ENCODE assay signal across 10 cellular contexts in the genomic region with DNA sequence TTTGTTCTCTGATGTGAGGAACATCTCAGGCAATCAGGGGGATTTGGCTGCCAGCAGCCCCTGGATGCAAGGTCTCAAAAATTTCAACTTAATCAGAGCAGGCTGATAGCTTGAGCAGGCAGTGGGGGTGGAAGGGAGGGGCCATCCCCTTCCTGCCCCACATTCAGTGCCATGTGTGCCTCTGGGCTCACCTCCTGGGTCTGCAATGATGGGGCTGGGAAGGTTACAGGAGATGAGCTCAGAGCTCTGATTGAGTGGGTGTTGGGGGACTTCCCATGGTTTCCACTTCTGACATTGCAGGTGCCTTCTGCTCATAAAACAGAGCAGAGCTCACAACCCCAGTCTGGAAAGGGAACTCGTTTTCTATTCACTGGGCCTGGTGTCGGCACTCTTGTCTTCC. TPM values are rescaled to one million over a fixed set of nuclear protein-coding genes. Genes with fewer than 3 reads are reported as not detected.
DNase-seq lines count a peak whose midpoint lies in the region; ATAC-seq, FAIRE-seq and TF ChIP-seq lines count a peak whose summit lies in the region.
"Had no signal": no experiment of that assay in that cellular context is flagged by ENCODE, and none has a peak within 500 bp of the region (broad histone marks: within the 10 kb centered on the region; RNA-seq: fewer than 3 reads in every experiment).

No MANE protein-coding gene starts in this region.

- no peaks in the 10 kb centered on the region for H3K9me3 Mint-ChIP-seq in CD4-positive, alpha-beta T cell

- CTCF ChIA-PET in CD4-positive, alpha-beta T cell (lab: Charles Lee): no interaction called here

- H3K79me2 ChIP-seq in smooth muscle cell (ENCODE audit: low read depth): no peaks in the 10 kb centered on the region

- peaks cover 27% of the 10 kb centered on the region for H3K36me3 Mint-ChIP-seq in CD4-positive, alpha-beta T cell (ENCODE audit: low read depth)

- no peak overlapping the region for H3K27ac ChIP-seq in CD4-positive, alpha-beta T cell (ENCODE audit: low read depth, low read length)
- H3K27ac ChIP-seq in smooth muscle cell (ENCODE audit: low read depth): peak overlapping the region; percentile 95
- H3K27ac ChIP-seq in kidney (ENCODE audit: low read depth in 2 of 2, low read length in 2 of 2): no peak overlapping the region
- no peak overlapping the region for H3K27ac ChIP-seq in SJCRH30
- H3K27ac ChIP-seq in upper lobe of left lung: no peak overlapping the region

- H3K9ac ChIP-seq in smooth muscle cell (ENCODE audit: low read depth) (peak overlapping the region; percentile 46), kidney (ENCODE audit: low read length in 2 of 2) (no peak overlapping the region)

- H3K4me2 ChIP-seq in smooth muscle cell: peak overlapping the region; percentile 30

- TF ChIP-seq CTCF in CD4-positive, alpha-beta T cell (IDR thresholded peaks at IDR 0.05): no peak
- no peak for TF ChIP-seq CTCF in smooth muscle cell (IDR thresholded peaks at IDR 0.05; ENCODE audit: borderline replicate concordance, insufficient read depth, poor library complexity, severe bottlenecking)
- TF ChIP-seq CTCF in kidney (IDR thresholded peaks at IDR 0.05; ENCODE audit: borderline replicate concordance, extremely low read depth, insufficient read depth): no peak
- TF ChIP-seq CTCF in upper lobe of left lung (IDR thresholded peaks at IDR 0.05): no peak

- no peaks in the 10 kb centered on the region for H3K27me3 Mint-ChIP-seq in CD4-positive, alpha-beta T cell

- TF ChIP-seq POLR2A in upper lobe of left lung (IDR thresholded peaks at IDR 0.05): no peak

- H3K27ac Mint-ChIP-seq in CD4-positive, alpha-beta T cell: no peak overlapping the region

- H3K4me1 ChIP-seq in smooth muscle cell (ENCODE audit: low read depth): peaks cover 12% of the 10 kb centered on the region
- H3K4me1 ChIP-seq in kidney (ENCODE audit: control insufficient read depth in 1 of 2, insufficient read depth in 1 of 2, low read depth in 1 of 2, low read length in 2 of 2): peaks cover 0 to 2% of the 10 kb centered on the region in 2 donors
- peaks cover 26% of the 10 kb centered on the region for H3K4me1 ChIP-seq in SJCRH30
- no peaks in the 10 kb centered on the region for H3K4me1 ChIP-seq in upper lobe of left lung

- no peak overlapping the region for H3K4me3 ChIP-seq in smooth muscle cell
- H3K4me3 ChIP-seq in kidney (ENCODE audit: low read length in 2 of 2): no peak overlapping the region
- no peak overlapping the region for H3K4me3 ChIP-seq in SJCRH30
- no peak overlapping the region for H3K4me3 ChIP-seq in upper lobe of left lung
- H3K4me3 ChIP-seq: skin epidermis had no signal

- no peak for TF ChIP-seq EP300 in upper lobe of left lung (IDR thresholded peaks at IDR 0.05)

- no peaks in the 10 kb centered on the region for H3K36me3 ChIP-seq in smooth muscle cell (ENCODE audit: low read depth)
- no peaks in the 10 kb centered on the region for H3K36me3 ChIP-seq in kidney (ENCODE audit: control insufficient read depth in 1 of 2, insufficient read depth in 2 of 2, low read length in 2 of 2)
- no peaks in the 10 kb centered on the region for H3K36me3 ChIP-seq in SJCRH30
- no peaks in the 10 kb centered on the region for H3K36me3 ChIP-seq in upper lobe of left lung

- DNase-seq in CD4-positive, alpha-beta T cell: no peak
- peak; percentile 39 for DNase-seq in activated CD8-positive, alpha-beta memory T cell treated with anti-CD3 and anti-CD28 coated beads, Interleukin-2, amount 50 U/mL, for 24 hours (ENCODE audit: extremely low read depth)
- no peak for DNase-seq in smooth muscle cell (lab: John Stamatoyannopoulos, UW; ENCODE audit: unreplicated experiment)
- DNase-seq in kidney: no peak
- no peak for DNase-seq in SJCRH30
- no peak for DNase-seq in upper lobe of left lung
- no peak for DNase-seq in DMS153 treated with DMSO at 0.1 percent for 48 hours (lab: John Stamatoyannopoulos, UW; ENCODE audit: unreplicated experiment)
- DNase-seq: left cardiac atrium had no signal

- H3K4me1 Mint-ChIP-seq in CD4-positive, alpha-beta T cell (ENCODE audit: low read depth): peaks cover 5% of the 10 kb centered on the region

- ATAC-seq in CD4-positive, alpha-beta T cell (ENCODE audit: poor library complexity): peak; percentile 77
- ATAC-seq in HG02571 (IDR thresholded peaks at IDR 0.05; ENCODE audit: unreplicated experiment): peak; percentile 84
- no peak for ATAC-seq in upper lobe of left lung (ENCODE audit: low FRiP score in 2 of 2)
- ATAC-seq: left cardiac atrium had no signal

- H2AFZ ChIP-seq in smooth muscle cell (ENCODE audit: low read depth): no peak overlapping the region

- FAIRE-seq in kidney (lab: Jason Lieb, UNC): no peak

- POLR2A ChIA-PET in CD4-positive, alpha-beta T cell (lab: Charles Lee): no interaction called here

- H3F3A ChIP-seq in smooth muscle cell (ENCODE audit: low read depth): peaks cover 21% of the 10 kb centered on the region

- no peak overlapping the region for H3K4me3 Mint-ChIP-seq in CD4-positive, alpha-beta T cell

- H4K20me1 ChIP-seq in smooth muscle cell (ENCODE audit: low read depth): no peaks in the 10 kb centered on the region

- intact Hi-C loops in CD4-positive, alpha-beta T cell (cut with DNase I, micrococcal nuclease): no loop called here
- intact Hi-C loops in kidney (cut with DNase I): no loop called here

- H3K27me3 ChIP-seq in CD4-positive, alpha-beta T cell (ENCODE audit: control insufficient read depth, insufficient read depth, low read length): no peaks in the 10 kb centered on the region
- H3K27me3 ChIP-seq in smooth muscle cell (ENCODE audit: low read depth): no peaks in the 10 kb centered on the region
- no peaks in the 10 kb centered on the region for H3K27me3 ChIP-seq in SJCRH30
- H3K27me3 ChIP-seq in upper lobe of left lung: no peaks in the 10 kb centered on the region

- WGBS in smooth muscle cell (ENCODE audit: low lambda C conversion rate): 73% methylated on average over 2 of the region's 2 CpGs
- WGBS in upper lobe of left lung, 2 donors: 69 to 78% methylated on average over 2 of the region's 2 CpGs

- no peaks in the 10 kb centered on the region for H3K9me3 ChIP-seq in CD4-positive, alpha-beta T cell (ENCODE audit: control insufficient read depth, low read length)
- no peaks in the 10 kb centered on the region for H3K9me3 ChIP-seq in smooth muscle cell (replicated peaks; ENCODE audit: low read depth)
- no peaks in the 10 kb centered on the region for H3K9me3 ChIP-seq in kidney (ENCODE audit: control insufficient read depth in 1 of 2, low read length in 2 of 2)
- H3K9me3 ChIP-seq in SJCRH30 (replicated peaks): no peaks in the 10 kb centered on the region
- no peaks in the 10 kb centered on the region for H3K9me3 ChIP-seq in upper lobe of left lung

RNA-seq across cellular contexts. Expression of a gene that starts 37.0 kb away (rescaled TPM):
- 10 to 100 TPM; 11.3 to 12.9 TPM for total RNA-seq in CD4-positive, alpha-beta T cell
- 6.0 and 10.0 TPM in 2 replicates for total RNA-seq in smooth muscle cell
- 11.7 and 15.1 TPM in 2 replicates for polyA plus RNA-seq in smooth muscle cell
- total RNA-seq in kidney: 7.8 TPM
- 7.0 TPM for polyA plus RNA-seq in kidney (ENCODE audit: insufficient read depth, low read depth, low replicate concordance)
- 12.9 TPM in 2 replicates for total RNA-seq in SJCRH30 (2014; rRNA removed; shearing (Covaris generic))
- 10 to 100 TPM in 1 of 6 donors, 1 to 10 TPM in 5; 6.3 to 20.6 (median 7.9) TPM for total RNA-seq in upper lobe of left lung

RNA-seq across cellular contexts. Expression of a gene that starts 38.4 kb away (rescaled TPM):
- total RNA-seq in CD4-positive, alpha-beta T cell: under 1 TPM; 0.31 to 0.33 TPM
- total RNA-seq in smooth muscle cell: 84.4 and 114 TPM in 2 replicates
- polyA plus RNA-seq in smooth muscle cell: 87.9 and 125 TPM in 2 replicates
- total RNA-seq in kidney: 1.5 TPM
- polyA plus RNA-seq in kidney (ENCODE audit: insufficient read depth, low read depth, low replicate concordance): 0.37 TPM
- total RNA-seq in SJCRH30 (2014; rRNA removed; shearing (Covaris generic)): 0.05 TPM in 1 of 2 replicates, not detected in the other
- 1 to 10 TPM; 1.0 to 5.2 (median 2.6) TPM for total RNA-seq in upper lobe of left lung

RNA-seq across cellular contexts. Expression of a gene that starts 46.2 kb away (rescaled TPM):
- not detected for total RNA-seq in CD4-positive, alpha-beta T cell
- total RNA-seq in smooth muscle cell: not detected in 2 replicates
- polyA plus RNA-seq in smooth muscle cell: not detected in 2 replicates
- total RNA-seq in kidney: not detected
- polyA plus RNA-seq in kidney (ENCODE audit: insufficient read depth, low read depth, low replicate concordance): not detected
- not detected in 2 replicates for total RNA-seq in SJCRH30 (2014; rRNA removed; shearing (Covaris generic))
- total RNA-seq in upper lobe of left lung: not detected
- total RNA-seq: left cardiac atrium had no signal

RNA-seq across cellular contexts. Expression of a gene that starts 54.8 kb away (rescaled TPM):
- total RNA-seq in CD4-positive, alpha-beta T cell: 10 to 100 TPM; 23.7 to 34.8 TPM
- total RNA-seq in smooth muscle cell (not detected in 2 replicates), kidney (54.0 TPM), upper lobe of left lung (10 to 100 TPM in 2 of 6 donors, not detected in 4; 22.5 to 38.1 TPM)
- polyA plus RNA-seq in smooth muscle cell (not detected in 2 replicates), kidney (ENCODE audit: insufficient read depth, low read depth, low replicate concordance) (not detected)
- total RNA-seq in SJCRH30 (2014; rRNA removed; shearing (Covaris generic)): not detected in 2 replicates

Comparison
In these comparisons a context has a peak if more than half of its experiments do, and no peak if none do; other contexts are left out.
1. ATAC-seq: peak in CD4-positive, alpha-beta T cell (single experiment) and HG02571 (single experiment); none in upper lobe of left lung (0 of 2).
2. RNA of a gene that starts 38.4 kb away (total RNA-seq): 84.4 to 114 TPM in smooth muscle cell; 1.0 to 5.2 TPM in upper lobe of left lung, 1.5 TPM in kidney (single experiment), 0.31 to 0.33 TPM in CD4-positive, alpha-beta T cell and 0.05 TPM in SJCRH30; every median in the first group is over 10 times any median in the second.